13 cellular contexts compared by ENCODE assay signal in genomic region chr7:6259257-6259656, GRCh38. TPM values are rescaled to one million over a fixed set of nuclear protein-coding genes. Genes with fewer than 3 reads are reported as not detected.
DNase-seq lines count a peak whose midpoint lies in the region; ATAC-seq, FAIRE-seq and TF ChIP-seq lines count a peak whose summit lies in the region.
"Had no signal": no experiment of that assay in that cellular context is flagged by ENCODE, and none has a peak within 500 bp of the region (broad histone marks: within the 10 kb centered on the region; RNA-seq: fewer than 3 reads in every experiment).

No MANE protein-coding gene starts in this region.

- no TSS peak for BruUV-seq in IMR-90 (replicated peaks; lab: Mats Ljungman, UMichigan)
- TSS peak; percentile 86 for BruUV-seq in GM12878 (replicated peaks; lab: Mats Ljungman, UMichigan)

- H3K9me1 ChIP-seq in IMR-90 (ENCODE audit: insufficient read depth, low read length): peaks cover 25% of the 10 kb centered on the region

- intact Hi-C loops in IMR-90 (cut with micrococcal nuclease): no loop called here
- intact Hi-C loops in GM12878 (cut with micrococcal nuclease; ENCODE audit: unreplicated experiment): no loop called here
- intact Hi-C loops in tibial artery (cut with DNase I; ENCODE audit: low total_unique reads): no loop called here

- no peak overlapping the region for H3K56ac ChIP-seq in IMR-90 (ENCODE audit: extremely low read depth, insufficient read depth, low read length)

- dilution Hi-C loops in IMR-90 (cut with HindIII; ENCODE audit: low sequenced_read_pairs, unreplicated experiment): no loop called here

- 0 out of 2 replicates have a peak overlapping the region, but pooled peaks have one; percentile 43 for H3K14ac ChIP-seq in IMR-90 (replicated peaks; ENCODE audit: low read depth, low read length)

- no peaks in the 10 kb centered on the region for H3K9me3 ChIP-seq in IMR-90 (ENCODE audit: control insufficient read depth, insufficient read depth, low read length)
- H3K9me3 ChIP-seq in GM12878 (replicated peaks; ENCODE audit: control insufficient read depth, insufficient read depth, low read length): no peaks in the 10 kb centered on the region
- no peaks in the 10 kb centered on the region for H3K9me3 ChIP-seq in muscle layer of duodenum (ENCODE audit: control insufficient read depth in 1 of 2, low read length in 2 of 2)
- H3K9me3 ChIP-seq in tibial artery: no peaks in the 10 kb centered on the region
- no peaks in the 10 kb centered on the region for H3K9me3 ChIP-seq in WERI-Rb-1 (ENCODE audit: severe bottlenecking)

- H3K36me3 ChIP-seq in IMR-90 (ENCODE audit: control insufficient read depth, insufficient read depth, low read length) (no peaks in the 10 kb centered on the region), GM12878 (ENCODE audit: control insufficient read depth in 2 of 2, insufficient read depth in 2 of 2, low read length in 1 of 2) (no peaks in the 10 kb centered on the region), muscle layer of duodenum (ENCODE audit: control insufficient read depth in 1 of 2, insufficient read depth in 2 of 2, low read length in 2 of 2) (peaks cover 0 to 13% of the 10 kb centered on the region in 2 donors), tibial artery (no peaks in the 10 kb centered on the region), WERI-Rb-1 (no peaks in the 10 kb centered on the region)

- peak overlapping the region; percentile 71; the same call in 1 of the 2 replicates for H3K23ac ChIP-seq in IMR-90 (ENCODE audit: low read depth, low read length)

- peaks cover 26% of the 10 kb centered on the region for H3K4me1 ChIP-seq in IMR-90 (ENCODE audit: control insufficient read depth, insufficient read depth, low read length)
- H3K4me1 ChIP-seq in GM12878 (ENCODE audit: control insufficient read depth, insufficient read depth, low read length): peaks cover 17% of the 10 kb centered on the region
- peaks cover 25 to 29% of the 10 kb centered on the region in 2 donors for H3K4me1 ChIP-seq in muscle layer of duodenum (ENCODE audit: control insufficient read depth in 1 of 2, insufficient read depth in 2 of 2, low read length in 2 of 2)
- H3K4me1 ChIP-seq in tibial artery: peaks cover 0 to 86% (median 61%) of the 10 kb centered on the region in 4 donors

- H3K4me3 ChIP-seq in IMR-90 (ENCODE audit: insufficient read depth, low read depth, low read length) (no peak overlapping the region), GM12878 (0 out of 2 replicates have a peak overlapping the region, but pooled peaks have one; percentile 0), muscle layer of duodenum (ENCODE audit: low read depth in 1 of 2, low read length in 2 of 2) (no peak overlapping the region), tibial artery (no peak overlapping the region), WERI-Rb-1 (ENCODE audit: low read depth, low read length) (no peak overlapping the region)

- H3K4ac ChIP-seq in IMR-90 (ENCODE audit: low read depth, low read length): no peak overlapping the region

- H4K91ac ChIP-seq in IMR-90 (ENCODE audit: insufficient read depth, low read depth, low read length): no peak overlapping the region

- H2BK5ac ChIP-seq in IMR-90 (ENCODE audit: low read depth, low read length, poor library complexity, severe bottlenecking): peak overlapping the region; percentile 22

- no peak overlapping the region for H2AFZ ChIP-seq in IMR-90 (replicated peaks; ENCODE audit: low read length, poor library complexity)
- peak overlapping the region; percentile 1; the same call in 1 of the 2 replicates for H2AFZ ChIP-seq in GM12878 (ENCODE audit: control insufficient read depth, low read depth, low read length)

- TF ChIP-seq CTCF in IMR-90 (conservative IDR thresholded peaks at IDR 0.05; ENCODE audit: low read depth, low read length): no peak
- TF ChIP-seq CTCF in GM12878 (IDR thresholded peaks at IDR 0.05 in 2 of 3, conservative IDR thresholded peaks at IDR 0.05 in 1 of 3; ENCODE audit: control insufficient read depth in 2 of 3, extremely low read depth in 1 of 3, insufficient read depth in 1 of 3, low read depth in 3 of 3, low read length in 3 of 3): no peak
- TF ChIP-seq CTCF in tibial artery (IDR thresholded peaks at IDR 0.05): no peak
- TF ChIP-seq CTCF in WERI-Rb-1 (IDR thresholded peaks at IDR 0.05; ENCODE audit: low read depth, low read length): no peak

- peaks cover 67% of the 10 kb centered on the region for H3K79me2 ChIP-seq in GM12878 (ENCODE audit: control insufficient read depth, insufficient read depth, low read length)

- no peak overlapping the region for H3K27ac ChIP-seq in IMR-90 (ENCODE audit: insufficient read depth, low read length)
- peak overlapping the region; percentile 92 for H3K27ac ChIP-seq in GM12878 (ENCODE audit: control insufficient read depth, insufficient read depth)
- peak overlapping the region; percentile 57 for H3K27ac ChIP-seq in muscle layer of duodenum (ENCODE audit: low read length)
- H3K27ac ChIP-seq in tibial artery: peak overlapping the region; percentile 64 to 72
- no peak overlapping the region for H3K27ac ChIP-seq in WERI-Rb-1

- no peak overlapping the region for H3K18ac ChIP-seq in IMR-90 (ENCODE audit: low read depth, low read length)

- H2BK15ac ChIP-seq in IMR-90 (ENCODE audit: low read depth, low read length): no peak overlapping the region

- SMC1A ChIA-PET in GM12878 (lab: Charles Lee; ENCODE audit: uncharacterized antibody, unreplicated experiment): interaction anchor here (0.8 to 10.4 kb wide), 5 partner anchors 9 to 95 kb away, joined by 3 to 141 read pairs (median 6); no protein-coding TSS in a partner anchor

- DNase-seq in IMR-90 (no peak), GM12878 (ENCODE audit: low read depth, low spot score) (no peak), tibial artery (no peak), WERI-Rb-1 (no peak), UCSD-AML1 (lab: John Stamatoyannopoulos, UW; ENCODE audit: unreplicated experiment) (no peak), NCI-H510A treated with DMSO at 0.1 percent for 48 hours (lab: John Stamatoyannopoulos, UW) (no peak), KG1 (lab: John Stamatoyannopoulos, UW) (no peak)
- DNase-seq: activated naive CD4-positive, alpha-beta T cell treated with anti-CD3 and anti-CD28 coated beads, Interleukin-2, amount 50 U/mL, for 16 hours; midbrain; NCI-H1105 treated with DMSO at 0.1 percent for 48 hours; NCI-H226; substantia nigra had no signal

- peak overlapping the region; percentile 62 for H3K4me2 ChIP-seq in IMR-90 (ENCODE audit: low read depth, low read length)
- peak overlapping the region; percentile 52; the same call in 1 of the 2 replicates for H3K4me2 ChIP-seq in GM12878 (ENCODE audit: control insufficient read depth, insufficient read depth)

- no peak for FAIRE-seq in GM12878 (lab: Jason Lieb, UNC)

- H3K27me3 ChIP-seq in IMR-90 (ENCODE audit: control insufficient read depth, insufficient read depth, low read length) (no peaks in the 10 kb centered on the region), GM12878 (replicated peaks in 1 of 2; ENCODE audit: control insufficient read depth in 2 of 2, insufficient read depth in 2 of 2, low read length in 1 of 2) (no peaks in the 10 kb centered on the region), muscle layer of duodenum (ENCODE audit: low read depth, low read length) (no peaks in the 10 kb centered on the region), tibial artery (no peaks in the 10 kb centered on the region), WERI-Rb-1 (ENCODE audit: insufficient read depth, low read depth, severe bottlenecking) (no peaks in the 10 kb centered on the region)

- TF ChIP-seq RAD21 in IMR-90 (IDR thresholded peaks at IDR 0.05; ENCODE audit: low read length): no peak
- no peak for TF ChIP-seq RAD21 in GM12878 (IDR thresholded peaks at IDR 0.05; ENCODE audit: insufficient read depth, low read depth, low read length)

- no peak overlapping the region for H2AK5ac ChIP-seq in IMR-90 (ENCODE audit: low read depth, low read length)

- CTCF ChIA-PET in IMR-90 (lab: Yijun Ruan, JAX): no interaction called here
- CTCF ChIA-PET in GM12878 (lab: Yijun Ruan, JAX): interaction anchor here (1.0 to 7.7 kb wide), 2 partner anchors 11 kb away, joined by 4 to 82 read pairs; no protein-coding TSS in a partner anchor

- WGBS in IMR-90 (ENCODE audit: extremely low coverage in 2 of 2, insufficient read length in 1 of 2), 2 experiments: no CpG with 5 or more reads among the region's 3 CpGs
- WGBS in GM12878 (ENCODE audit: insufficient coverage, insufficient replicate concordance, low lambda C conversion rate, missing lambda C conversion rate): 65% methylated on average over 3 of the region's 3 CpGs

- in situ Hi-C loops in IMR-90 (cut with MboI; ENCODE audit: low sequenced_read_pairs) (no loop called here), GM12878 (cut with MboI) (loop anchor here (25.0 kb wide), 1 partner anchor 1878 kb away; no protein-coding TSS in a partner anchor)

- H2BK120ac ChIP-seq in IMR-90 (ENCODE audit: low read depth, low read length): no peak overlapping the region

- POLR2A ChIA-PET in IMR-90 (lab: Charles Lee; ENCODE audit: unreplicated experiment) (no interaction called here), GM12878 (lab: Charles Lee) (interaction anchor here (1.0 to 4.4 kb wide), 4 partner anchors 9 to 31 kb away, joined by 4 to 30 read pairs (median 4); no protein-coding TSS in a partner anchor)

- RAD21 ChIA-PET in GM12878 (lab: Charles Lee; ENCODE audit: unreplicated experiment): interaction anchor here (0.9 to 7.6 kb wide), 5 partner anchors 7 to 152 kb away, joined by 3 to 84 read pairs (median 19); no protein-coding TSS in a partner anchor

- H4K20me1 ChIP-seq in IMR-90 (ENCODE audit: insufficient read depth, low read length) (peaks cover 59% of the 10 kb centered on the region), GM12878 (ENCODE audit: control insufficient read depth, insufficient read depth) (no peaks in the 10 kb centered on the region)

- TF ChIP-seq POLR2A in IMR-90 (IDR thresholded peaks at IDR 0.05; ENCODE audit: low read depth, low read length): no peak
- no peak for TF ChIP-seq POLR2A in GM12878 (IDR thresholded peaks at IDR 0.05; ENCODE audit: low read depth, low read length)

- peaks cover 23 to 77% of the 10 kb centered on the region in 2 experiments for H3K79me1 ChIP-seq in IMR-90 (ENCODE audit: low read depth in 1 of 2, low read length in 2 of 2)

- H3K9ac ChIP-seq in IMR-90 (ENCODE audit: low read depth, low read length) (no peak overlapping the region), GM12878 (ENCODE audit: control insufficient read depth, insufficient read depth, low read length) (peak overlapping the region; percentile 51; the same call in 1 of the 2 replicates)

- no peak overlapping the region for H2BK20ac ChIP-seq in IMR-90 (ENCODE audit: low read depth, low read length)

- H4K5ac ChIP-seq in IMR-90 (ENCODE audit: low read depth, low read length): no peak overlapping the region

- peak in 1 of 2 experiments; percentile 5; a peak in 1 of 4 replicates for TF ChIP-seq EP300 in GM12878 (IDR thresholded peaks at IDR 0.05; ENCODE audit: borderline replicate concordance in 1 of 2, control insufficient read depth in 1 of 2, low read depth in 2 of 2, low read length in 2 of 2)

- ATAC-seq in IMR-90 (ENCODE audit: low read depth) (no peak), GM12878 (no peak)

- no peak overlapping the region for H4K8ac ChIP-seq in IMR-90 (ENCODE audit: low read depth in 2 of 2, low read length in 2 of 2)

- H2AK9ac ChIP-seq in IMR-90 (replicated peaks; ENCODE audit: low read depth, low read length, poor library complexity): no peak overlapping the region

RNA-seq across cellular contexts. Expression of gene CYTH3, which starts 13.2 kb away (rescaled TPM):
- total RNA-seq in IMR-90 (2012; rRNA removed) (14.2 TPM in 2 replicates), GM12878 (2014; rRNA removed) (16.7 and 19.8 TPM in 2 replicates), GM12878 (2014; rRNA removed; fragmentation: Illumina TruSeq; extraction: Trizol) (12.9 and 13.1 TPM in 2 replicates), GM12878 (2021) (20.8 and 23.9 TPM in 2 replicates)
- polyA plus RNA-seq in IMR-90 (2012; rRNA removed) (34.5 and 34.8 TPM in 2 replicates), GM12878 (2011; rRNA removed) (16.1 and 28.2 TPM in 2 replicates), GM12878 (2014; fragmentation: Illumina TruSeq; extraction: Trizol) (12.2 and 16.6 TPM in 2 replicates), GM12878 (2014; fragmentation: Nextera tagmentation; extraction: Ambion mirVana) (1 to 10 TPM in 1 of 2 experiments, under 1 TPM in 1; 0.45 to 1.4 TPM), GM12878 (2014; rRNA removed) (27.4 and 32.3 TPM in 2 replicates), GM12878 (2016; fragmentation: Nextera tagmentation; extraction: Ambion mirVana) (10 to 100 TPM; 13.8 to 14.8 TPM)
- polyA plus RNA-seq in IMR-90 (2012; cell fraction: cytosol; rRNA removed): 13.5 and 24.2 TPM in 2 replicates
- 74.6 and 95.8 TPM in 2 replicates for polyA plus RNA-seq in IMR-90 (2012; cell fraction: nucleus; rRNA removed; ENCODE audit: low replicate concordance)
- 68.4 and 72.9 TPM in 2 replicates for total RNA-seq in GM12878 (2013; cell fraction: nucleolus; rRNA removed)
- 7.7 TPM for polyA plus RNA-seq in GM12878 (2011; ENCODE audit: low read depth)
- 21.5 and 26.0 TPM in 2 replicates for polyA plus RNA-seq in GM12878 (2011; cell fraction: cytosol; rRNA removed)
- polyA plus RNA-seq in GM12878 (2011; cell fraction: nucleus; rRNA removed): 69.2 and 77.0 TPM in 2 replicates
- polyA plus RNA-seq in GM12878 (2012): 14.2 and 17.9 TPM in 2 replicates
- polyA minus RNA-seq in GM12878 (2011; rRNA and poly(A)+ RNA removed): 12.1 and 17.7 TPM in 2 replicates
- polyA minus RNA-seq in GM12878 (2011; cell fraction: cytosol; rRNA and poly(A)+ RNA removed): 6.7 TPM in 2 replicates
- 18.3 and 25.9 TPM in 2 replicates for polyA minus RNA-seq in GM12878 (2011; cell fraction: nucleus; rRNA and poly(A)+ RNA removed)

Comparison
In these comparisons a context has a peak if more than half of its experiments do, and no peak if none do; other contexts are left out.
1. H3K27ac ChIP-seq: peak in GM12878 (single experiment), muscle layer of duodenum (single experiment) and tibial artery (2 of 2); none in IMR-90 (single experiment) and WERI-Rb-1 (single experiment).